1 cellular context compared by ENCODE assay signal in the genomic region with DNA sequence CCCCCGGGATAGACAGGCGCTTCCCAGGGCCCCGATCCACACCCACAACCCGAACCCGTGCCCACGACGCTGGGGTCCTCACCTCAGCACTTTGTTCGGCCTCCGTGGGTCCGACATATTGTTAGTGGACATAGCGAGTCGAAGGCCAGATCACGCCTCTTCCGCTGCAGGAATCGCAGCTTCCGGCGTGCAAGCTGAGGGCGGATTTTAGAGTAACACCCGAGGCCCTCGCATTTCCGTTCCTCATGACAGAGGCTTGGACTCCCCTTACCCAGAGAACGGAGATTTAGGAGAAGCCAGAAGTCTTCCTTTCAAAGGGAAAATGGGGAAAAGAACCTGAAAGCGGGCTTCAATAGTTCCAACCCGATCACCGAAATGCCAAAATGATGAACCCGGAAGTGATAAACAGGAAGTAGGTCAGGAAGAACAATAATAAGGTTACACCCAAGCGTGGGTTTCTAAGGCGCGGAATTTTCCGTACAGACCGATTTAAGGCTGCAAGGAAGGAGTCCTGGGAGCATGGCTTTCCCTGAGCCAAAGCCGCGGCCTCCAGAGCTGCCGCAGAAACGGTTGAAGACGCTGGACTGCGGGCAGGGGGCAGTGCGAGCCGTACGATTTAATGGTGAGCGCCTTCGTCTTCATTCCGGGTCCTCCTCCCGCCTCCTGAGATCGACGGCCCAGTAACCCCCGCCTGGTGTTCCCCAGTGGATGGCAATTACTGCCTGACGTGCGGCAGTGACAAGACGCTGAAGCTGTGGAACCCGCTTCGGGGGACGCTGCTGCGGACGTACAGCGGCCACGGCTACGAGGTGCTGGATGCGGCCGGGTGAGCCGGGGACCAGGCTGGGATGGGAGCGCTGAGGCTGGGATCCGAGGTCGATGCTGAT.
A peak's percentile ranks its signal among the peaks of the same experiment; 100 is the strongest.
TF ChIP-seq lines count a peak whose summit lies in the region.

No MANE protein-coding gene starts in this region.

TF ChIP-seq in K562, 482 proteins besides CTCF, POLR2A, EP300 and RAD21 (continued from another document and continues in another):
- TF ChIP-seq MGA (IDR thresholded peaks at IDR 0.05) (peak; percentile 61; the same call in 1 of the 2 replicates), CHD1 (IDR thresholded peaks at IDR 0.05; ENCODE audit: low read length) (no peak), NCOA1 (IDR thresholded peaks at IDR 0.05; ENCODE audit: low read depth) (peak; percentile 100), CREBBP (IDR thresholded peaks at IDR 0.05; ENCODE audit: low read depth, low read length) (no peak), PKNOX1 (IDR thresholded peaks at IDR 0.05) (peak; percentile 89), RERE (CRISPR knock-in tag; IDR thresholded peaks at IDR 0.05; ENCODE audit: borderline replicate concordance) (no peak), ZNF239 (CRISPR knock-in tag; IDR thresholded peaks at IDR 0.05) (peak; percentile 51; the same call in 1 of the 2 replicates), RBM15 (IDR thresholded peaks at IDR 0.05; ENCODE audit: insufficient read depth, low read length) (no peak), GABPB2 (CRISPR knock-in tag; conservative IDR thresholded peaks at IDR 0.05) (no peak), KLF1 (tag; IDR thresholded peaks at IDR 0.05) (no peak), RBM17 (IDR thresholded peaks at IDR 0.05; ENCODE audit: borderline replicate concordance, low read depth, low read length) (no peak), HMGXB4 (CRISPR knock-in tag; IDR thresholded peaks at IDR 0.05) (no peak), ZFP30 (CRISPR knock-in tag; IDR thresholded peaks at IDR 0.05; ENCODE audit: borderline replicate concordance) (no peak), ZNF316 (IDR thresholded peaks at IDR 0.05) (no peak), HNRNPL (IDR thresholded peaks at IDR 0.05; ENCODE audit: low read depth, low read length) (no peak), ATF3 (IDR thresholded peaks at IDR 0.05) (peak; percentile 58), ATF3 (CRISPR knock-in tag; conservative IDR thresholded peaks at IDR 0.05) (no peak), KDM4B (IDR thresholded peaks at IDR 0.05; ENCODE audit: borderline replicate concordance in 2 of 2, low read depth in 1 of 2) (peak in 1 of 2 experiments; percentile 48; a peak in 1 of 4 replicates), SMAD3 (CRISPR knock-in tag; conservative IDR thresholded peaks at IDR 0.05) (peak; percentile 82), TAF9B (IDR thresholded peaks at IDR 0.05; ENCODE audit: partially characterized antibody) (no peak), ZNF311 (CRISPR knock-in tag; IDR thresholded peaks at IDR 0.05) (no peak), COPS2 (conservative IDR thresholded peaks at IDR 0.05) (no peak), GTF2B (IDR thresholded peaks at IDR 0.05; ENCODE audit: extremely low read depth, insufficient read length) (no peak), FOXJ3 (CRISPR knock-in tag; IDR thresholded peaks at IDR 0.05) (no peak), HDGF (IDR thresholded peaks at IDR 0.05) (no peak), DDX20 (tag; IDR thresholded peaks at IDR 0.05; ENCODE audit: low read depth) (no peak), ZNF124 (CRISPR knock-in tag; IDR thresholded peaks at IDR 0.05) (no peak)
- TF ChIP-seq, protein P1, sequence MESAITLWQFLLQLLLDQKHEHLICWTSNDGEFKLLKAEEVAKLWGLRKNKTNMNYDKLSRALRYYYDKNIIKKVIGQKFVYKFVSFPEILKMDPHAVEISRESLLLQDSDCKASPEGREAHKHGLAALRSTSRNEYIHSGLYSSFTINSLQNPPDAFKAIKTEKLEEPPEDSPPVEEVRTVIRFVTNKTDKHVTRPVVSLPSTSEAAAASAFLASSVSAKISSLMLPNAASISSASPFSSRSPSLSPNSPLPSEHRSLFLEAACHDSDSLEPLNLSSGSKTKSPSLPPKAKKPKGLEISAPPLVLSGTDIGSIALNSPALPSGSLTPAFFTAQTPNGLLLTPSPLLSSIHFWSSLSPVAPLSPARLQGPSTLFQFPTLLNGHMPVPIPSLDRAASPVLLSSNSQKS (CRISPR knock-in tag; IDR thresholded peaks at IDR 0.05) = no peak
